ENCODE assay signal across 8 cellular contexts in the genomic region with DNA sequence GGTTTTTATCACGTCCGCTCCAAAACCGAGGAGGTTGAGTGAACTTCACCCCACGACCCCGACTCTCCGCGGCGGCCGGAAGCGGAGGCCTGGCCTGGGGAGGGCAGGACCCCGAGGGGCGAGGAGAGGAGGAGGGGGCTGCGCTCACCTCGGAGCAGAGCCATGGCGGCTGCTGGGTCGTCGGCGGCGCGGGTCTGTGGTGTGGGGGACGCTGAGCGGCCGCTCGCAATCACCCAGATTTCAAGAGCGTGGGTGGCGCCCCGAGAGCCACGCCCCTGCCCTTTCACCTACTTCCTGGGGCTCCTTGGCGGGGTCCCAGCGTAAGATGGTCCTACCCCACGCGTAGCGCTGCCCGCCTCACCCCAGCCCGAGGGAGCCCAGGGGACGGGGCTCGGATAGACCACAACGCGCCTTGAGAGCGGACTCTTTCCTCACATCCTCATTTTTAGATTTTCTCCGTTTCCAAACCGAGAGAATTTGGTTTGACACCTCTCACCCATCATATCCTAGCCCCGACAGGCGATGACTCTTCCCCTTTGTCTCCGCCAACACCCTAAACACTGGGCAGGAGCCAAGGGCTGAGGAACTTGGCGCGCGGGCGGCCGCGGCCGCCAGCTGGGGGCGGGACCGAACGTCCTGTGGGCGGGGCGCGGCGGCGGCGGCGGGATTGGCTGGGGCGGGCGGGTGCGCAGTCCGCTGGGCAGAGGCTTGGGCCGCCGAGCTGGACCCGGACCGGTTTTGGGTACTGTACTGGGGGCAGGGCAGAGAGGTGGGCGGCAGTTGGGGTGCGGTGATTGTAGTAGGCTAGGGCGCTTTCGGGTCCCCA. TPM values are rescaled to one million over a fixed set of nuclear protein-coding genes. Genes with fewer than 3 reads are reported as not detected.
A peak's percentile ranks its signal among the peaks of the same experiment; 100 is the strongest.
DNase-seq lines count a peak whose midpoint lies in the region; ATAC-seq and TF ChIP-seq lines count a peak whose summit lies in the region.

A gene with protein sequence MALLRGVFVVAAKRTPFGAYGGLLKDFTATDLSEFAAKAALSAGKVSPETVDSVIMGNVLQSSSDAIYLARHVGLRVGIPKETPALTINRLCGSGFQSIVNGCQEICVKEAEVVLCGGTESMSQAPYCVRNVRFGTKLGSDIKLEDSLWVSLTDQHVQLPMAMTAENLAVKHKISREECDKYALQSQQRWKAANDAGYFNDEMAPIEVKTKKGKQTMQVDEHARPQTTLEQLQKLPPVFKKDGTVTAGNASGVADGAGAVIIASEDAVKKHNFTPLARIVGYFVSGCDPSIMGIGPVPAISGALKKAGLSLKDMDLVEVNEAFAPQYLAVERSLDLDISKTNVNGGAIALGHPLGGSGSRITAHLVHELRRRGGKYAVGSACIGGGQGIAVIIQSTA (minus strand): TSS at position 213 of the 826 bp plus-strand sequence. CDS start 49 bp downstream, at position 164.

- peak; percentile 89 for TF ChIP-seq POLR2A in right lobe of liver (IDR thresholded peaks at IDR 0.05)

- whole genome bisulfite sequencing in right lobe of liver (ENCODE audit: insufficient coverage, low coverage, low lambda C conversion rate, missing lambda C conversion rate), result 2% methylated on average over 17 of the region's 74 CpGs

- peak within 1 kb of the TSS; percentile 94 to 99 (median 97) for H3K9ac ChIP-seq in BLaER1 treated with 17β-estradiol and CSF1 and Interleukin-3, amounts not matched to agents 10 nM and 100 nM

- ATAC-seq in GM19324 (IDR thresholded peaks at IDR 0.05; ENCODE audit: low FRiP score, unreplicated experiment) (peak; percentile 92), HG03460 (IDR thresholded peaks at IDR 0.05; ENCODE audit: unreplicated experiment) (peak; percentile 80), right lobe of liver (peak; percentile 87 to 94 (median 88))

- peaks cover 9 to 27% (median 20%) of the 10 kb centered on the region in 11 experiments for H3K36me3 ChIP-seq in BLaER1 treated with 17β-estradiol and CSF1 and Interleukin-3, amounts not matched to agents 10 nM and 100 nM
- H3K36me3 ChIP-seq in right lobe of liver, result no peaks in the 10 kb centered on the region

- peak within 1 kb of the TSS; percentile 93 to 98 (median 96) for H3K4me2 ChIP-seq in BLaER1 treated with 17β-estradiol and CSF1 and Interleukin-3, amounts not matched to agents 10 nM and 100 nM

- peak within 1 kb of the TSS; percentile 76 to 95 (median 84) for H3K4me3 ChIP-seq in BLaER1 treated with 17β-estradiol and CSF1 and Interleukin-3, amounts not matched to agents 10 nM and 100 nM
- peak within 1 kb of the TSS; percentile 69 to 87 (median 72) for H3K4me3 ChIP-seq in right lobe of liver

- peaks cover 22 to 29% (median 25%) of the 10 kb centered on the region in 10 experiments for H3K4me1 ChIP-seq in BLaER1 treated with 17β-estradiol and CSF1 and Interleukin-3, amounts not matched to agents 10 nM and 100 nM
- peaks cover 0 to 24% (median 0%) of the 10 kb centered on the region in 4 donors for H3K4me1 ChIP-seq in right lobe of liver

- intact Hi-C loops in right lobe of liver (cut with DNase I), result no loop called here

- H4K20me1 ChIP-seq in BLaER1 treated with 17β-estradiol and CSF1 and Interleukin-3, amounts not matched to agents 10 nM and 100 nM, result no peaks in the 10 kb centered on the region

- no peak for TF ChIP-seq CTCF in right lobe of liver (IDR thresholded peaks at IDR 0.05)

- peak within 1 kb of the TSS; percentile 92 to 100 (median 98) for H3K27ac ChIP-seq in BLaER1 treated with 17β-estradiol and CSF1 and Interleukin-3, amounts not matched to agents 10 nM and 100 nM
- peak within 1 kb of the TSS; percentile 91 to 98 (median 96) for H3K27ac ChIP-seq in right lobe of liver

- DNase-seq in NCI-H748 (lab: John Stamatoyannopoulos, UW; ENCODE audit: unreplicated experiment) (peak; percentile 87), dermis blood vessel endothelial cell (peak; percentile 86), right lobe of liver (peak; percentile 94 to 95 (median 94))
- peak; percentile 69 to 70 for DNase-seq in activated CD4-positive, alpha-beta T cell treated with anti-CD3 and anti-CD28 coated beads, Interleukin-2, amount 50 U/mL, for 4 hours
- DNase-seq in stimulated activated CD4-positive, alpha-beta T cell treated with anti-CD3 and anti-CD28 coated beads, Interleukin-4, amount 100 ng/mL, for 48 hours (ENCODE audit: low read depth in 2 of 2), result peak; percentile 81 to 83

- H3K27me3 ChIP-seq in BLaER1 treated with 17β-estradiol and CSF1 and Interleukin-3, amounts not matched to agents 10 nM and 100 nM, result no peaks in the 10 kb centered on the region
- no peaks in the 10 kb centered on the region for H3K27me3 ChIP-seq in right lobe of liver

- H3K9me3 ChIP-seq in BLaER1 treated with 17β-estradiol and CSF1 and Interleukin-3, amounts not matched to agents 10 nM and 100 nM (replicated peaks in 1 of 11), result peaks cover 13 to 22% (median 22%) of the 10 kb centered on the region in 11 experiments
- H3K9me3 ChIP-seq in right lobe of liver, result no peaks in the 10 kb centered on the region

RNA-seq across cellular contexts. Expression of the gene that starts here (rescaled TPM):
- total RNA-seq in dermis blood vessel endothelial cell (27.4 and 40.7 TPM in 2 replicates), right lobe of liver (100 to 1,000 TPM; 312 to 644 (median 421) TPM)

Comparison
In these comparisons a context has a peak if more than half of its experiments do, and no peak if none do; other contexts are left out.
1. Peak in every context shown above with its lines: DNase-seq, ATAC-seq, H3K4me3 ChIP-seq and H3K27ac ChIP-seq.